Comparison of ENCODE assay signal across 11 cellular contexts in genomic region chr7:108079291-108080057, GRCh38. TPM values are rescaled to one million over a fixed set of nuclear protein-coding genes. Genes with fewer than 3 reads are reported as not detected.
DNase-seq lines count a peak whose midpoint lies in the region; ATAC-seq and FAIRE-seq lines count a peak whose summit lies in the region.
"Had no signal": no experiment of that assay in that cellular context is flagged by ENCODE, and none has a peak within 500 bp of the region (broad histone marks: within the 10 kb centered on the region; RNA-seq: fewer than 3 reads in every experiment).

No MANE protein-coding gene starts in this region.

- intact Hi-C loops in Right ventricle myocardium superior (cut with DNase I): no loop called here
- intact Hi-C loops in cardiac septum (cut with DNase I): no loop called here

- FAIRE-seq in urothelium cell line (lab: Jason Lieb, UNC): no peak

- DNase-seq in Right ventricle myocardium superior (no peak), cardiac septum (ENCODE audit: low spot score) (no peak), amniotic stem cell (lab: John Stamatoyannopoulos, UW) (peak; percentile 24), hepatic stellate cell (ENCODE audit: low spot score) (peak; percentile 85), urothelium cell line (ENCODE audit: low spot score) (peak; percentile 57), NCI-H2081 treated with DMSO at 0.1 percent for 48 hours (lab: John Stamatoyannopoulos, UW) (no peak)
- DNase-seq in activated CD8-positive, alpha-beta memory T cell treated with anti-CD3 and anti-CD28 coated beads, Interleukin-2, amount 50 U/mL, for 4 hours: no peak
- DNase-seq: activated naive CD4-positive, alpha-beta T cell; naive B cell had no signal

- ATAC-seq in Right ventricle myocardium superior (ENCODE audit: poor library complexity) (peak; percentile 29), HG03280 (IDR thresholded peaks at IDR 0.05; ENCODE audit: unreplicated experiment) (no peak)

RNA-seq across cellular contexts. Expression of gene LAMB4, which starts 50.7 kb away (rescaled TPM):
- total RNA-seq in Right ventricle myocardium superior: 0.30 TPM
- total RNA-seq in cardiac septum: 0.05 TPM
- total RNA-seq: ureter had no signal

Comparison
In these comparisons a context has a peak if more than half of its experiments do, and no peak if none do; other contexts are left out.
1. DNase-seq: peak in amniotic stem cell (single experiment), hepatic stellate cell (single experiment) and urothelium cell line (single experiment); none in Right ventricle myocardium superior (single experiment), cardiac septum (single experiment), NCI-H2081 treated with DMSO at 0.1 percent for 48 hours (single experiment) and activated CD8-positive, alpha-beta memory T cell treated with anti-CD3 and anti-CD28 coated beads, Interleukin-2, amount 50 U/mL, for 4 hours (single experiment).